Comparison of ENCODE assay signal across 7 cellular contexts in genomic region chr3:10810376-10810775, GRCh38. TPM values are rescaled to one million over a fixed set of nuclear protein-coding genes. Genes with fewer than 3 reads are reported as not detected.
"Had no signal": no experiment of that assay in that cellular context is flagged by ENCODE, and none has a peak within 500 bp of the region (broad histone marks: within the 10 kb centered on the region; RNA-seq: fewer than 3 reads in every experiment).

No MANE protein-coding gene starts in this region.

- H3K36me3 ChIP-seq: HAP-1 had no signal

- H3K9ac ChIP-seq: GM23248 had no signal

- H3K9me3 ChIP-seq: HAP-1 had no signal

- H3K4me3 ChIP-seq: GM23248, HAP-1 had no signal

- DNase-seq: GM23248, GOT3, H7, IMR-90 had no signal

- H3K4me1 ChIP-seq: HAP-1 had no signal

- H3K27ac ChIP-seq: GM23248 had no signal

- H2AFZ ChIP-seq: GM23248 had no signal

- FAIRE-seq: HTR-8/SVneo had no signal

RNA-seq across cellular contexts. Expression of gene SLC6A11, which starts 5.7 kb away (rescaled TPM):
- total RNA-seq: GM23248, HT-29, IMR-90 had no signal
- polyA plus RNA-seq: GM23248, IMR-90 had no signal
